20 cellular contexts compared by ENCODE assay signal in genomic region chr10:77533887-77534278, GRCh38.
DNase-seq lines count a peak whose midpoint lies in the region; ATAC-seq, FAIRE-seq and TF ChIP-seq lines count a peak whose summit lies in the region.
"Had no signal": no experiment of that assay in that cellular context is flagged by ENCODE, and none has a peak within 500 bp of the region (broad histone marks: within the 10 kb centered on the region; RNA-seq: fewer than 3 reads in every experiment).

No MANE protein-coding gene starts in this region.

- no peak for FAIRE-seq in urothelium cell line (lab: Jason Lieb, UNC)
- FAIRE-seq: GM19239, keratinocyte had no signal

- no peak overlapping the region for H3K4me3 Mint-ChIP-seq in chondrocyte (ENCODE audit: unreplicated experiment)
- H3K4me3 Mint-ChIP-seq: activated naive CD4-positive, alpha-beta T cell treated with anti-CD3 and anti-CD28 coated beads for 36 hours; brain; CD4-positive, CD25-positive, alpha-beta regulatory T cell; naive thymus-derived CD4-positive, alpha-beta T cell; stimulated activated effector memory CD8-positive, alpha-beta T cell treated with anti-CD3 and anti-CD28 coated beads, Interleukin-12 subunit alpha, Interleukin-12 subunit beta, amount 100 ng/mL, for 72 hours had no signal

- H3K4me3 ChIP-seq in HCT116 (replicated peaks in 1 of 2; ENCODE audit: low read depth in 1 of 2, low read length in 2 of 2) (no peak overlapping the region), sigmoid colon (no peak overlapping the region)
- H3K4me3 ChIP-seq: right atrium auricular region had no signal

- H3K9me3 Mint-ChIP-seq in chondrocyte (ENCODE audit: low read depth), result peaks cover 5% of the 10 kb centered on the region
- H3K9me3 Mint-ChIP-seq: activated naive CD4-positive, alpha-beta T cell treated with anti-CD3 and anti-CD28 coated beads for 36 hours; brain; stimulated activated effector memory CD8-positive, alpha-beta T cell treated with anti-CD3 and anti-CD28 coated beads, Interleukin-12 subunit alpha, Interleukin-12 subunit beta, amount 100 ng/mL, for 72 hours had no signal

- BruUV-seq in HCT116 (replicated peaks; lab: Mats Ljungman, UMichigan), result no TSS peak

- H3K27ac Mint-ChIP-seq in chondrocyte (ENCODE audit: unreplicated experiment), result peak overlapping the region; percentile 100
- H3K27ac Mint-ChIP-seq: activated naive CD4-positive, alpha-beta T cell treated with anti-CD3 and anti-CD28 coated beads for 36 hours; CD4-positive, CD25-positive, alpha-beta regulatory T cell; naive thymus-derived CD4-positive, alpha-beta T cell; stimulated activated effector memory CD8-positive, alpha-beta T cell treated with anti-CD3 and anti-CD28 coated beads, Interleukin-12 subunit alpha, Interleukin-12 subunit beta, amount 100 ng/mL, for 72 hours had no signal

- no peaks in the 10 kb centered on the region for H3K27me3 Mint-ChIP-seq in chondrocyte (ENCODE audit: low read depth)
- H3K27me3 Mint-ChIP-seq: CD4-positive, CD25-positive, alpha-beta regulatory T cell had no signal

- DNase-seq in HCT116 (ENCODE audit: low read depth, low spot score) (no peak), NCI-H2171 (lab: John Stamatoyannopoulos, UW) (peak; percentile 16), chondrocyte (ENCODE audit: low spot score) (no peak), sigmoid colon (no peak), germinal center (ENCODE audit: low spot score) (no peak), urothelium cell line (ENCODE audit: low spot score) (no peak), NCI-H1436 treated with DMSO at 0.1 percent for 48 hours (lab: John Stamatoyannopoulos, UW) (no peak), D341Med (ENCODE audit: low spot score) (no peak)
- DNase-seq: activated CD4-positive, CD25-positive, alpha-beta regulatory T cell; activated naive CD4-positive, alpha-beta T cell treated with anti-CD3 and anti-CD28 coated beads for 36 hours; CD4-positive, CD25-positive, alpha-beta regulatory T cell; GF-D8; naive thymus-derived CD4-positive, alpha-beta T cell; NCI-H2081; stimulated activated CD4-positive, alpha-beta T cell treated with anti-CD3 and anti-CD28 coated beads, Interleukin-4, amount 100 ng/mL, for 4 hours had no signal

- ATAC-seq in HCT116, result no peak
- ATAC-seq: naive thymus-derived CD4-positive, alpha-beta T cell; stimulated activated effector memory CD8-positive, alpha-beta T cell treated with anti-CD3 and anti-CD28 coated beads, Interleukin-12 subunit alpha, Interleukin-12 subunit beta, amount 100 ng/mL, for 72 hours had no signal

- no peak for TF ChIP-seq EP300 in sigmoid colon (IDR thresholded peaks at IDR 0.05)

- 0 out of 2 replicates have a peak overlapping the region, but pooled peaks have one; percentile 17 for H3K4me2 ChIP-seq in HCT116 (ENCODE audit: low read length)

- no peaks in the 10 kb centered on the region for H3K9me3 ChIP-seq in HCT116 (ENCODE audit: control insufficient read depth in 1 of 2, insufficient read depth in 1 of 2, low read depth in 1 of 2, low read length in 2 of 2)
- no peaks in the 10 kb centered on the region for H3K9me3 ChIP-seq in sigmoid colon
- H3K9me3 ChIP-seq: right atrium auricular region had no signal

- TF ChIP-seq POLR2A in HCT116 (IDR thresholded peaks at IDR 0.05; ENCODE audit: borderline replicate concordance, extremely low read depth, insufficient read depth, insufficient read length) (no peak), sigmoid colon (IDR thresholded peaks at IDR 0.05) (no peak)

- intact Hi-C loops in HCT116 (cut with micrococcal nuclease), result no loop called here
- intact Hi-C loops in sigmoid colon (cut with DNase I), result no loop called here

- H3K27ac ChIP-seq in HCT116 (ENCODE audit: low read depth, low read length) (no peak overlapping the region), sigmoid colon (peak overlapping the region; percentile 23 to 71 (median 65))
- H3K27ac ChIP-seq: right atrium auricular region had no signal

- H4K20me1 ChIP-seq in HCT116 (ENCODE audit: insufficient read depth), result no peaks in the 10 kb centered on the region

- H3K9me2 ChIP-seq in HCT116 (ENCODE audit: insufficient read depth), result no peaks in the 10 kb centered on the region

- peaks cover 3% of the 10 kb centered on the region for H3K36me3 Mint-ChIP-seq in chondrocyte (ENCODE audit: low read depth)
- H3K36me3 Mint-ChIP-seq: brain; CD4-positive, CD25-positive, alpha-beta regulatory T cell; naive thymus-derived CD4-positive, alpha-beta T cell; stimulated activated effector memory CD8-positive, alpha-beta T cell treated with anti-CD3 and anti-CD28 coated beads, Interleukin-12 subunit alpha, Interleukin-12 subunit beta, amount 100 ng/mL, for 72 hours had no signal

- POLR2A ChIA-PET in HCT116 (lab: Charles Lee), result interaction anchor here (1.3 kb wide), 1 partner anchor 28 kb away, joined by 5 read pairs; no protein-coding TSS in a partner anchor

- WGBS in sigmoid colon, 2 donors, result 6 to 47% methylated on average over 1 of the region's 1 CpG

- H3K4me1 ChIP-seq in HCT116 (ENCODE audit: control insufficient read depth in 1 of 2, insufficient read depth in 2 of 2, low read length in 2 of 2), result peaks cover 27 to 55% of the 10 kb centered on the region in 2 experiments
- H3K4me1 ChIP-seq in sigmoid colon, result peaks cover 0 to 96% (median 83%) of the 10 kb centered on the region in 4 donors

- H3K27me3 ChIP-seq in HCT116 (ENCODE audit: insufficient read depth, low read length), result no peaks in the 10 kb centered on the region
- H3K27me3 ChIP-seq in sigmoid colon, result no peaks in the 10 kb centered on the region
- H3K27me3 ChIP-seq: right atrium auricular region had no signal

- no peaks in the 10 kb centered on the region for H3K79me2 ChIP-seq in HCT116 (ENCODE audit: insufficient read depth, low read length)

- H3K36me3 ChIP-seq in HCT116 (ENCODE audit: control insufficient read depth in 1 of 2, insufficient read depth in 2 of 2, low read length in 2 of 2) (no peaks in the 10 kb centered on the region), sigmoid colon (no peaks in the 10 kb centered on the region)
- H3K36me3 ChIP-seq: right atrium auricular region had no signal

- TF ChIP-seq CTCF in HCT116 (IDR thresholded peaks at IDR 0.05 in 2 of 3, conservative IDR thresholded peaks at IDR 0.05 in 1 of 3; ENCODE audit: borderline replicate concordance in 1 of 3, insufficient read depth in 1 of 3, low read depth in 2 of 3, low read length in 2 of 3) (no peak), chondrocyte (IDR thresholded peaks at IDR 0.05) (no peak), sigmoid colon (IDR thresholded peaks at IDR 0.05) (no peak)

- RAD21 ChIA-PET in HCT116 (lab: Charles Lee; ENCODE audit: low non-redundant PET in 1 of 2, low total read pairs in 2 of 2, uncharacterized antibody in 2 of 2, unreplicated experiment in 2 of 2), result no interaction called here

- CTCF ChIA-PET in HCT116 (lab: Charles Lee), result no interaction called here

- H2AFZ ChIP-seq in HCT116 (ENCODE audit: low read depth, low read length, poor library complexity, severe bottlenecking), result no peak overlapping the region

- no peak overlapping the region for H3K9ac ChIP-seq in HCT116 (ENCODE audit: low read length)

- peaks cover 68% of the 10 kb centered on the region for H3K4me1 Mint-ChIP-seq in chondrocyte (ENCODE audit: low read depth)
- H3K4me1 Mint-ChIP-seq: CD4-positive, CD25-positive, alpha-beta regulatory T cell; naive thymus-derived CD4-positive, alpha-beta T cell; stimulated activated effector memory CD8-positive, alpha-beta T cell treated with anti-CD3 and anti-CD28 coated beads, Interleukin-12 subunit alpha, Interleukin-12 subunit beta, amount 100 ng/mL, for 72 hours had no signal

- TF ChIP-seq RAD21 in HCT116 (IDR thresholded peaks at IDR 0.05; ENCODE audit: low read depth), result no peak

TF ChIP-seq in HCT116, 20 proteins besides CTCF, POLR2A, EP300 and RAD21:
- TF ChIP-seq, protein P1, sequence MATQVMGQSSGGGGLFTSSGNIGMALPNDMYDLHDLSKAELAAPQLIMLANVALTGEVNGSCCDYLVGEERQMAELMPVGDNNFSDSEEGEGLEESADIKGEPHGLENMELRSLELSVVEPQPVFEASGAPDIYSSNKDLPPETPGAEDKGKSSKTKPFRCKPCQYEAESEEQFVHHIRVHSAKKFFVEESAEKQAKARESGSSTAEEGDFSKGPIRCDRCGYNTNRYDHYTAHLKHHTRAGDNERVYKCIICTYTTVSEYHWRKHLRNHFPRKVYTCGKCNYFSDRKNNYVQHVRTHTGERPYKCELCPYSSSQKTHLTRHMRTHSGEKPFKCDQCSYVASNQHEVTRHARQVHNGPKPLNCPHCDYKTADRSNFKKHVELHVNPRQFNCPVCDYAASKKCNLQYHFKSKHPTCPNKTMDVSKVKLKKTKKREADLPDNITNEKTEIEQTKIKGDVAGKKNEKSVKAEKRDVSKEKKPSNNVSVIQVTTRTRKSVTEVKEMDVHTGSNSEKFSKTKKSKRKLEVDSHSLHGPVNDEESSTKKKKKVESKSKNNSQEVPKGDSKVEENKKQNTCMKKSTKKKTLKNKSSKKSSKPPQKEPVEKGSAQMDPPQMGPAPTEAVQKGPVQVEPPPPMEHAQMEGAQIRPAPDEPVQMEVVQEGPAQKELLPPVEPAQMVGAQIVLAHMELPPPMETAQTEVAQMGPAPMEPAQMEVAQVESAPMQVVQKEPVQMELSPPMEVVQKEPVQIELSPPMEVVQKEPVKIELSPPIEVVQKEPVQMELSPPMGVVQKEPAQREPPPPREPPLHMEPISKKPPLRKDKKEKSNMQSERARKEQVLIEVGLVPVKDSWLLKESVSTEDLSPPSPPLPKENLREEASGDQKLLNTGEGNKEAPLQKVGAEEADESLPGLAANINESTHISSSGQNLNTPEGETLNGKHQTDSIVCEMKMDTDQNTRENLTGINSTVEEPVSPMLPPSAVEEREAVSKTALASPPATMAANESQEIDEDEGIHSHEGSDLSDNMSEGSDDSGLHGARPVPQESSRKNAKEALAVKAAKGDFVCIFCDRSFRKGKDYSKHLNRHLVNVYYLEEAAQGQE (IDR thresholded peaks at IDR 0.05; ENCODE audit: low read depth), result no peak
- TF ChIP-seq POLR2AphosphoS5 (IDR thresholded peaks at IDR 0.05; ENCODE audit: low read depth, low read length) (no peak), EZH2 (IDR thresholded peaks at IDR 0.05) (no peak), FOSL1 (IDR thresholded peaks at IDR 0.05; ENCODE audit: low read depth) (no peak), EZH2phosphoT487 (IDR thresholded peaks at IDR 0.05; ENCODE audit: borderline replicate concordance) (no peak), EGR1 (IDR thresholded peaks at IDR 0.05; ENCODE audit: low read depth) (no peak), SIN3A (IDR thresholded peaks at IDR 0.05; ENCODE audit: low read depth) (no peak), SRF (IDR thresholded peaks at IDR 0.05; ENCODE audit: low read depth) (no peak)
